In the genomic region with DNA sequence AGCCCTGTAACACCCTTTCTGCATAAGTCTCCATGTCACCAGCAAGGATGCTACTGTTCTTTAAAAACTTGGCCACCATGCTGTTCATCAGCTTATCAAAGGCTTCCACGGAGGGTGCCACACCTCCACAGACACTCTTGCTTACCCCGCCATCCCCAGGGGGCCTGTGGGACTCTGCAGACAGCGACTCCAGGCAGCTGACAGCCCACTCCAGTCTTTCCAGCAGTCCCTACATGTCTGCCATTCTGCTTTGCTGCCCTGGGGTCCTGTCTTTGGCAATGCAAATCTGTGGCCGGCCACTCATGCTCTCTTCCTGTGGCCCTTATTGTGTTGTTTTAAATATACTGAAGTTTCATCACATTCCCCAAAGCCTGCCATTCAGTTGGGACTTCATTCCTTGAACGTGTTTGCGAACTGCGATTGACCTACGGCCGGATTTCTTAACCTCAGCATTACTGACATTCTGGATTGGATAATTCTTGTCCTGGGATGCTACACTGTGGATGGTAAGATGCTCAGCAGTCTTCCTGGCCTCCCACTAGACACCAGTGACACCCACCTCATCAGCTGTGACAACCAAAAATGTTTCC, we compare ENCODE assay signal across 15 cellular contexts.
"Had no signal": no experiment of that assay in that cellular context is flagged by ENCODE, and none has a peak within 500 bp of the region (broad histone marks: within the 10 kb centered on the region; RNA-seq: fewer than 3 reads in every experiment).

No MANE protein-coding gene starts in this region.

- H3K4me3 ChIP-seq: hepatocyte, right atrium auricular region, tibial nerve had no signal

- H3K4me2 ChIP-seq: hepatocyte had no signal

- H3K27ac ChIP-seq: hepatocyte, right atrium auricular region, tibial nerve had no signal

- H3K27ac Mint-ChIP-seq: activated CD4-positive, alpha-beta memory T cell treated with anti-CD3 and anti-CD28 coated beads, Interleukin-2, amount 10 ng/mL, durations not matched to agents 7 days and 5 days had no signal

- H3K9me3 Mint-ChIP-seq: activated CD4-positive, alpha-beta memory T cell treated with anti-CD3 and anti-CD28 coated beads, Interleukin-2, amount 10 ng/mL, durations not matched to agents 7 days and 5 days; dendritic cell treated with granulocyte-macrophage colony-stimulating factor and Interleukin-4, amounts not matched to agents 40 ng/mL and 50 ng/mL, for 4 days; naive thymus-derived CD8-positive, alpha-beta T cell had no signal

- ATAC-seq: naive thymus-derived CD8-positive, alpha-beta T cell had no signal

- DNase-seq: activated CD4-positive, alpha-beta memory T cell treated with anti-CD3 and anti-CD28 coated beads, Interleukin-2, amount 10 ng/mL, durations not matched to agents 7 days and 5 days; activated CD4-positive, alpha-beta T cell treated with anti-CD3 and anti-CD28 coated beads for 1 hour; activated CD8-positive, alpha-beta memory T cell treated with anti-CD3 and anti-CD28 coated beads, Interleukin-2, amount 50 U/mL, for 4 hours; activated naive CD4-positive, alpha-beta T cell treated with anti-CD3 and anti-CD28 coated beads, Interleukin-2, amount 50 U/mL, for 16 hours; cerebellar nuclear complex; endodermal cell; erythroblast; naive thymus-derived CD8-positive, alpha-beta T cell; nucleus accumbens; small intestine; T-helper 2 cell had no signal

- H3K27me3 ChIP-seq: hepatocyte, right atrium auricular region, tibial nerve had no signal

- H2AFZ ChIP-seq: hepatocyte had no signal

- H3K27me3 Mint-ChIP-seq: activated CD4-positive, alpha-beta memory T cell treated with anti-CD3 and anti-CD28 coated beads, Interleukin-2, amount 10 ng/mL, durations not matched to agents 7 days and 5 days; dendritic cell treated with granulocyte-macrophage colony-stimulating factor and Interleukin-4, amounts not matched to agents 40 ng/mL and 50 ng/mL, for 4 days; naive thymus-derived CD8-positive, alpha-beta T cell had no signal

- H3K4me3 Mint-ChIP-seq: activated CD4-positive, alpha-beta memory T cell treated with anti-CD3 and anti-CD28 coated beads, Interleukin-2, amount 10 ng/mL, durations not matched to agents 7 days and 5 days; dendritic cell treated with granulocyte-macrophage colony-stimulating factor and Interleukin-4, amounts not matched to agents 40 ng/mL and 50 ng/mL, for 4 days; endodermal cell; naive thymus-derived CD8-positive, alpha-beta T cell had no signal

- H3K9me3 ChIP-seq: right atrium auricular region, tibial nerve had no signal

- H3K4me1 ChIP-seq: tibial nerve had no signal
